8 cellular contexts compared by ENCODE assay signal in genomic region chr12:111451649-111452129, GRCh38. TPM values are rescaled to one million over a fixed set of nuclear protein-coding genes. Genes with fewer than 3 reads are reported as not detected.
DNase-seq lines count a peak whose midpoint lies in the region; ATAC-seq and TF ChIP-seq lines count a peak whose summit lies in the region.

No MANE protein-coding gene starts in this region.

- intact Hi-C loops in left ventricle myocardium superior (cut with micrococcal nuclease): loop anchor here (2.0 kb wide), 1 partner anchor 49 kb away; no protein-coding TSS in a partner anchor

- no peaks in the 10 kb centered on the region for H3K27me3 Mint-ChIP-seq in activated naive CD8-positive, alpha-beta T cell treated with anti-CD3 and anti-CD28 coated beads, Interleukin-2, amount 50 U/mL, for 24 hours
- H3K27me3 Mint-ChIP-seq in stimulated activated memory B cell treated with anti-CD40 and anti-IgM and Interleukin-4, amounts not matched to agents 10 μg/mL and 1 μg/mL and 100 μg/mL, for 72 hours: no peaks in the 10 kb centered on the region

- ATAC-seq in activated naive CD8-positive, alpha-beta T cell treated with anti-CD3 and anti-CD28 coated beads, Interleukin-2, amount 50 U/mL, for 24 hours: no peak
- ATAC-seq in left ventricle myocardium superior (peak; percentile 2), HG02870 (IDR thresholded peaks at IDR 0.05; ENCODE audit: unreplicated experiment) (no peak)
- ATAC-seq in stimulated activated memory B cell treated with anti-CD40 and anti-IgM and Interleukin-4, amounts not matched to agents 10 μg/mL and 1 μg/mL and 100 μg/mL, for 72 hours: peak; percentile 38

- H3K9me3 Mint-ChIP-seq in activated naive CD8-positive, alpha-beta T cell treated with anti-CD3 and anti-CD28 coated beads, Interleukin-2, amount 50 U/mL, for 24 hours: no peaks in the 10 kb centered on the region
- H3K9me3 Mint-ChIP-seq in stimulated activated memory B cell treated with anti-CD40 and anti-IgM and Interleukin-4, amounts not matched to agents 10 μg/mL and 1 μg/mL and 100 μg/mL, for 72 hours: no peaks in the 10 kb centered on the region

- DNase-seq in AG20443 (ENCODE audit: low spot score) (peak; percentile 57), NCI-H2227 (lab: John Stamatoyannopoulos, UW; ENCODE audit: unreplicated experiment) (peak; percentile 67), left ventricle myocardium superior (no peak), COLO668 (lab: John Stamatoyannopoulos, UW; ENCODE audit: unreplicated experiment) (no peak)
- DNase-seq in activated naive CD8-positive, alpha-beta T cell treated with anti-CD3 and anti-CD28 coated beads, Interleukin-2, amount 50 U/mL, for 24 hours: no peak

- H3K36me3 Mint-ChIP-seq in activated naive CD8-positive, alpha-beta T cell treated with anti-CD3 and anti-CD28 coated beads, Interleukin-2, amount 50 U/mL, for 24 hours (ENCODE audit: low read depth): peaks cover 52% of the 10 kb centered on the region
- H3K36me3 Mint-ChIP-seq in stimulated activated memory B cell treated with anti-CD40 and anti-IgM and Interleukin-4, amounts not matched to agents 10 μg/mL and 1 μg/mL and 100 μg/mL, for 72 hours: peaks cover 71% of the 10 kb centered on the region

- no peak overlapping the region for H3K4me3 ChIP-seq in GM12875 (ENCODE audit: low read depth, low read length)

- peaks cover 50% of the 10 kb centered on the region for H3K4me1 Mint-ChIP-seq in activated naive CD8-positive, alpha-beta T cell treated with anti-CD3 and anti-CD28 coated beads, Interleukin-2, amount 50 U/mL, for 24 hours
- H3K4me1 Mint-ChIP-seq in stimulated activated memory B cell treated with anti-CD40 and anti-IgM and Interleukin-4, amounts not matched to agents 10 μg/mL and 1 μg/mL and 100 μg/mL, for 72 hours: peaks cover 42% of the 10 kb centered on the region

- TF ChIP-seq CTCF in GM12875 (IDR thresholded peaks at IDR 0.05; ENCODE audit: borderline replicate concordance, insufficient read depth, low read depth, low read length): peak; percentile 40; the same call in 1 of the 2 replicates

- peak overlapping the region; percentile 13 for H3K27ac Mint-ChIP-seq in activated naive CD8-positive, alpha-beta T cell treated with anti-CD3 and anti-CD28 coated beads, Interleukin-2, amount 50 U/mL, for 24 hours
- H3K27ac Mint-ChIP-seq in stimulated activated memory B cell treated with anti-CD40 and anti-IgM and Interleukin-4, amounts not matched to agents 10 μg/mL and 1 μg/mL and 100 μg/mL, for 72 hours: no peak overlapping the region

- no peak overlapping the region for H3K4me3 Mint-ChIP-seq in activated naive CD8-positive, alpha-beta T cell treated with anti-CD3 and anti-CD28 coated beads, Interleukin-2, amount 50 U/mL, for 24 hours
- no peak overlapping the region for H3K4me3 Mint-ChIP-seq in stimulated activated memory B cell treated with anti-CD40 and anti-IgM and Interleukin-4, amounts not matched to agents 10 μg/mL and 1 μg/mL and 100 μg/mL, for 72 hours

RNA-seq across cellular contexts. Expression of gene SH2B3, which starts 46.0 kb away (rescaled TPM):
- total RNA-seq in left ventricle myocardium superior: 45.1 TPM

Comparison
In these comparisons a context has a peak if more than half of its experiments do, and no peak if none do; other contexts are left out.
1. DNase-seq: peak in AG20443 (single experiment) and NCI-H2227 (single experiment); none in activated naive CD8-positive, alpha-beta T cell treated with anti-CD3 and anti-CD28 coated beads, Interleukin-2, amount 50 U/mL, for 24 hours (single experiment), left ventricle myocardium superior (single experiment) and COLO668 (single experiment).
2. ATAC-seq: peak in left ventricle myocardium superior (single experiment) and stimulated activated memory B cell treated with anti-CD40 and anti-IgM and Interleukin-4, amounts not matched to agents 10 μg/mL and 1 μg/mL and 100 μg/mL, for 72 hours (single experiment); none in activated naive CD8-positive, alpha-beta T cell treated with anti-CD3 and anti-CD28 coated beads, Interleukin-2, amount 50 U/mL, for 24 hours (single experiment) and HG02870 (single experiment).